ENCODE assay signal across 28 cellular contexts in genomic region chr20:53810661-53811355, GRCh38.
"Had no signal": no experiment of that assay in that cellular context is flagged by ENCODE, and none has a peak within 500 bp of the region (broad histone marks: within the 10 kb centered on the region; RNA-seq: fewer than 3 reads in every experiment).

No MANE protein-coding gene starts in this region.

- H3K27ac Mint-ChIP-seq: activated CD4-positive, alpha-beta memory T cell treated with anti-CD3 and anti-CD28 coated beads, Interleukin-2, amount 10 ng/mL, durations not matched to agents 7 days and 5 days; activated CD4-positive, alpha-beta T cell treated with anti-CD3 and anti-CD28 coated beads, Interleukin-2, amount 10 ng/mL, durations not matched to agents 7 days and 5 days; activated naive CD8-positive, alpha-beta T cell; activated T-helper 17 cell treated with anti-CD3 and anti-CD28 coated beads, Interleukin-2, amount 50 U/mL, for 72 hours; endodermal cell had no signal

- H3K4me1 ChIP-seq: ascending aorta, breast epithelium, colonic mucosa, gastrocnemius medialis, heart left ventricle had no signal

- H3K27me3 ChIP-seq: ascending aorta, breast epithelium, cardiac muscle cell, colonic mucosa, dorsolateral prefrontal cortex, foreskin keratinocyte, gastrocnemius medialis, heart left ventricle had no signal

- H3K27me3 Mint-ChIP-seq: activated CD4-positive, alpha-beta memory T cell treated with anti-CD3 and anti-CD28 coated beads, Interleukin-2, amount 10 ng/mL, durations not matched to agents 7 days and 5 days; activated CD4-positive, alpha-beta T cell treated with anti-CD3 and anti-CD28 coated beads, Interleukin-2, amount 10 ng/mL, durations not matched to agents 7 days and 5 days; activated naive CD8-positive, alpha-beta T cell; activated T-helper 17 cell treated with anti-CD3 and anti-CD28 coated beads, Interleukin-2, amount 50 U/mL, for 72 hours had no signal

- H3K4me3 ChIP-seq: ascending aorta, breast epithelium, cardiac muscle cell, colonic mucosa, dorsolateral prefrontal cortex, gastrocnemius medialis, heart left ventricle had no signal

- H3K9me3 Mint-ChIP-seq: activated CD4-positive, alpha-beta memory T cell treated with anti-CD3 and anti-CD28 coated beads, Interleukin-2, amount 10 ng/mL, durations not matched to agents 7 days and 5 days; activated T-helper 17 cell treated with anti-CD3 and anti-CD28 coated beads, Interleukin-2, amount 50 U/mL, for 72 hours; brain; endodermal cell had no signal

- H3K27ac ChIP-seq: ascending aorta, breast epithelium, cardiac muscle cell, colonic mucosa, dorsolateral prefrontal cortex, foreskin keratinocyte, gastrocnemius medialis, heart left ventricle had no signal

- DNase-seq: activated CD4-positive, alpha-beta memory T cell treated with anti-CD3 and anti-CD28 coated beads, Interleukin-2, amount 10 ng/mL, durations not matched to agents 7 days and 5 days; activated CD4-positive, alpha-beta T cell treated with anti-CD3 and anti-CD28 coated beads for 1 hour; activated CD4-positive, alpha-beta T cell treated with anti-CD3 and anti-CD28 coated beads for 4 hours; activated CD4-positive, alpha-beta T cell treated with anti-CD3 and anti-CD28 coated beads, Interleukin-2, amount 10 ng/mL, durations not matched to agents 7 days and 5 days; activated CD4-positive, alpha-beta T cell treated with anti-CD3 and anti-CD28 coated beads, Interleukin-2, amount 50 U/mL, for 4 hours; activated effector memory CD4-positive, alpha-beta T cell treated with Interleukin-2 at 50 U/mL for 16 hours; activated gamma-delta T cell treated with Interleukin-2 at 50 U/mL for 16 hours; activated naive CD4-positive, alpha-beta T cell treated with anti-CD3 and anti-CD28 coated beads, Interleukin-2, amount 50 U/mL, for 16 hours; activated naive CD4-positive, alpha-beta T cell treated with Interleukin-2 at 50 U/mL for 16 hours; activated T-cell treated with anti-CD3 and anti-CD28 coated beads, Interleukin-2, amount 50 U/mL, for 1 hour; central memory CD4-positive, alpha-beta T cell; cerebellar nuclear complex; colonic mucosa; dorsolateral prefrontal cortex; effector memory CD4-positive, alpha-beta T cell; endodermal cell; foreskin keratinocyte; gastrocnemius medialis; glutamatergic neuron; heart left ventricle; T-helper 2 cell had no signal

- H3K36me3 ChIP-seq: ascending aorta, breast epithelium, cardiac muscle cell, colonic mucosa, gastrocnemius medialis, heart left ventricle had no signal

- H3K9me3 ChIP-seq: ascending aorta, breast epithelium, colonic mucosa, gastrocnemius medialis, heart left ventricle had no signal

- ATAC-seq: activated T-helper 17 cell treated with anti-CD3 and anti-CD28 coated beads, Interleukin-2, amount 50 U/mL, for 72 hours; esophagus mucosa; foreskin keratinocyte; gastrocnemius medialis; heart left ventricle had no signal

- H3K4me3 Mint-ChIP-seq: activated CD4-positive, alpha-beta memory T cell treated with anti-CD3 and anti-CD28 coated beads, Interleukin-2, amount 10 ng/mL, durations not matched to agents 7 days and 5 days; activated CD4-positive, alpha-beta T cell treated with anti-CD3 and anti-CD28 coated beads, Interleukin-2, amount 10 ng/mL, durations not matched to agents 7 days and 5 days; activated naive CD8-positive, alpha-beta T cell; activated T-helper 17 cell treated with anti-CD3 and anti-CD28 coated beads, Interleukin-2, amount 50 U/mL, for 72 hours; brain; endodermal cell had no signal

- H3K36me3 Mint-ChIP-seq: activated naive CD8-positive, alpha-beta T cell; brain had no signal
